Comparison of ENCODE assay signal across 2 cellular contexts in the genomic region with DNA sequence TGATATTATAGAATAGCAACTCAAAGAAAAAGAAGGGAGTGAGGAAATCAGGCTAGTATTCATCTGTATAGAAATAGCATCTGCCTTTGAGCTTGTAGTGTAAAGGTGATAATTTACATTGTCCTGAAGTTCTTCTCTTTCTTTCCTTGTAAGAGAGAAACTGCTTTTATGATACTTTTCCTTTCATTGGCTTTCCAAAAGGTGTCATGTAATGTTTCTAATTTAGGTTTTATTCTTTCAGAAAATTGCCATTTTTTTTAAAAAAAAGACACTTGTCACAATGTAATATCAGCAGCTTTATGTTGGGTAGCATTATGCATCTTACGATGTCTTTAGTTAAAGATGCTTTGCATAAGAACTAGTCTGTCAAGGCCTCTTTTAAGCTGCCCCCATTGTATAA.
TF ChIP-seq lines count a peak whose summit lies in the region.

No MANE protein-coding gene starts in this region.

TF ChIP-seq in GM23338, 12 proteins besides CTCF, POLR2A, EP300 and RAD21 (continued from another document):
- no peak for TF ChIP-seq EZH2phosphoT487 (IDR thresholded peaks at IDR 0.05; ENCODE audit: unreplicated experiment)
- TF ChIP-seq, protein P1, sequence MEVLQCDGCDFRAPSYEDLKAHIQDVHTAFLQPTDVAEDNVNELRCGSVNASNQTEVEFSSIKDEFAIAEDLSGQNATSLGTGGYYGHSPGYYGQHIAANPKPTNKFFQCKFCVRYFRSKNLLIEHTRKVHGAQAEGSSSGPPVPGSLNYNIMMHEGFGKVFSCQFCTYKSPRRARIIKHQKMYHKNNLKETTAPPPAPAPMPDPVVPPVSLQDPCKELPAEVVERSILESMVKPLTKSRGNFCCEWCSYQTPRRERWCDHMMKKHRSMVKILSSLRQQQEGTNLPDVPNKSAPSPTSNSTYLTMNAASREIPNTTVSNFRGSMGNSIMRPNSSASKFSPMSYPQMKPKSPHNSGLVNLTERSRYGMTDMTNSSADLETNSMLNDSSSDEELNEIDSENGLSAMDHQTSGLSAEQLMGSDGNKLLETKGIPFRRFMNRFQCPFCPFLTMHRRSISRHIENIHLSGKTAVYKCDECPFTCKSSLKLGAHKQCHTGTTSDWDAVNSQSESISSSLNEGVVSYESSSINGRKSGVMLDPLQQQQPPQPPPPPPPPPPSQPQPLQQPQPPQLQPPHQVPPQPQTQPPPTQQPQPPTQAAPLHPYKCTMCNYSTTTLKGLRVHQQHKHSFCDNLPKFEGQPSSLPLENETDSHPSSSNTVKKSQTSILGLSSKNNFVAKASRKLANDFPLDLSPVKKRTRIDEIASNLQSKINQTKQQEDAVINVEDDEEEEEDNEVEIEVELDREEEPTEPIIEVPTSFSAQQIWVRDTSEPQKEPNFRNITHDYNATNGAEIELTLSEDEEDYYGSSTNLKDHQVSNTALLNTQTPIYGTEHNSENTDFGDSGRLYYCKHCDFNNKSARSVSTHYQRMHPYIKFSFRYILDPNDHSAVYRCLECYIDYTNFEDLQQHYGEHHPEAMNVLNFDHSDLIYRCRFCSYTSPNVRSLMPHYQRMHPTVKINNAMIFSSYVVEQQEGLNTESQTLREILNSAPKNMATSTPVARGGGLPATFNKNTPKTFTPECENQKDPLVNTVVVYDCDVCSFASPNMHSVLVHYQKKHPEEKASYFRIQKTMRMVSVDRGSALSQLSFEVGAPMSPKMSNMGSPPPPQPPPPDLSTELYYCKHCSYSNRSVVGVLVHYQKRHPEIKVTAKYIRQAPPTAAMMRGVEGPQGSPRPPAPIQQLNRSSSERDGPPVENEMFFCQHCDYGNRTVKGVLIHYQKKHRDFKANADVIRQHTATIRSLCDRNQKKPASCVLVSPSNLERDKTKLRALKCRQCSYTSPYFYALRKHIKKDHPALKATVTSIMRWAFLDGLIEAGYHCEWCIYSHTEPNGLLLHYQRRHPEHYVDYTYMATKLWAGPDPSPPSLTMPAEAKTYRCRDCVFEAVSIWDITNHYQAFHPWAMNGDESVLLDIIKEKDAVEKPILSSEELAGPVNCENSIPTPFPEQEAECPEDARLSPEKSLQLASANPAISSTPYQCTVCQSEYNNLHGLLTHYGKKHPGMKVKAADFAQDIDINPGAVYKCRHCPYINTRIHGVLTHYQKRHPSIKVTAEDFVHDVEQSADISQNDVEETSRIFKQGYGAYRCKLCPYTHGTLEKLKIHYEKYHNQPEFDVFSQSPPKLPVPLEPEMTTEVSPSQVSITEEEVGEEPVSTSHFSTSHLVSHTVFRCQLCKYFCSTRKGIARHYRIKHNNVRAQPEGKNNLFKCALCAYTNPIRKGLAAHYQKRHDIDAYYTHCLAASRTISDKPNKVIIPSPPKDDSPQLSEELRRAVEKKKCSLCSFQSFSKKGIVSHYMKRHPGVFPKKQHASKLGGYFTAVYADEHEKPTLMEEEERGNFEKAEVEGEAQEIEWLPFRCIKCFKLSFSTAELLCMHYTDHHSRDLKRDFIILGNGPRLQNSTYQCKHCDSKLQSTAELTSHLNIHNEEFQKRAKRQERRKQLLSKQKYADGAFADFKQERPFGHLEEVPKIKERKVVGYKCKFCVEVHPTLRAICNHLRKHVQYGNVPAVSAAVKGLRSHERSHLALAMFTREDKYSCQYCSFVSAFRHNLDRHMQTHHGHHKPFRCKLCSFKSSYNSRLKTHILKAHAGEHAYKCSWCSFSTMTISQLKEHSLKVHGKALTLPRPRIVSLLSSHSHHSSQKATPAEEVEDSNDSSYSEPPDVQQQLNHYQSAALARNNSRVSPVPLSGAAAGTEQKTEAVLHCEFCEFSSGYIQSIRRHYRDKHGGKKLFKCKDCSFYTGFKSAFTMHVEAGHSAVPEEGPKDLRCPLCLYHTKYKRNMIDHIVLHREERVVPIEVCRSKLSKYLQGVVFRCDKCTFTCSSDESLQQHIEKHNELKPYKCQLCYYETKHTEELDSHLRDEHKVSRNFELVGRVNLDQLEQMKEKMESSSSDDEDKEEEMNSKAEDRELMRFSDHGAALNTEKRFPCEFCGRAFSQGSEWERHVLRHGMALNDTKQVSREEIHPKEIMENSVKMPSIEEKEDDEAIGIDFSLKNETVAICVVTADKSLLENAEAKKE (CRISPR knock-in tag; IDR thresholded peaks at IDR 0.05), result no peak
- TF ChIP-seq, protein P2, sequence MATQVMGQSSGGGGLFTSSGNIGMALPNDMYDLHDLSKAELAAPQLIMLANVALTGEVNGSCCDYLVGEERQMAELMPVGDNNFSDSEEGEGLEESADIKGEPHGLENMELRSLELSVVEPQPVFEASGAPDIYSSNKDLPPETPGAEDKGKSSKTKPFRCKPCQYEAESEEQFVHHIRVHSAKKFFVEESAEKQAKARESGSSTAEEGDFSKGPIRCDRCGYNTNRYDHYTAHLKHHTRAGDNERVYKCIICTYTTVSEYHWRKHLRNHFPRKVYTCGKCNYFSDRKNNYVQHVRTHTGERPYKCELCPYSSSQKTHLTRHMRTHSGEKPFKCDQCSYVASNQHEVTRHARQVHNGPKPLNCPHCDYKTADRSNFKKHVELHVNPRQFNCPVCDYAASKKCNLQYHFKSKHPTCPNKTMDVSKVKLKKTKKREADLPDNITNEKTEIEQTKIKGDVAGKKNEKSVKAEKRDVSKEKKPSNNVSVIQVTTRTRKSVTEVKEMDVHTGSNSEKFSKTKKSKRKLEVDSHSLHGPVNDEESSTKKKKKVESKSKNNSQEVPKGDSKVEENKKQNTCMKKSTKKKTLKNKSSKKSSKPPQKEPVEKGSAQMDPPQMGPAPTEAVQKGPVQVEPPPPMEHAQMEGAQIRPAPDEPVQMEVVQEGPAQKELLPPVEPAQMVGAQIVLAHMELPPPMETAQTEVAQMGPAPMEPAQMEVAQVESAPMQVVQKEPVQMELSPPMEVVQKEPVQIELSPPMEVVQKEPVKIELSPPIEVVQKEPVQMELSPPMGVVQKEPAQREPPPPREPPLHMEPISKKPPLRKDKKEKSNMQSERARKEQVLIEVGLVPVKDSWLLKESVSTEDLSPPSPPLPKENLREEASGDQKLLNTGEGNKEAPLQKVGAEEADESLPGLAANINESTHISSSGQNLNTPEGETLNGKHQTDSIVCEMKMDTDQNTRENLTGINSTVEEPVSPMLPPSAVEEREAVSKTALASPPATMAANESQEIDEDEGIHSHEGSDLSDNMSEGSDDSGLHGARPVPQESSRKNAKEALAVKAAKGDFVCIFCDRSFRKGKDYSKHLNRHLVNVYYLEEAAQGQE (IDR thresholded peaks at IDR 0.05; ENCODE audit: unreplicated experiment), result no peak
- TF ChIP-seq CREB1 (CRISPR knock-in tag; IDR thresholded peaks at IDR 0.05; ENCODE audit: low read depth), result no peak
- no peak for TF ChIP-seq ZNF331 (CRISPR knock-in tag; IDR thresholded peaks at IDR 0.05; ENCODE audit: low read depth)
- TF ChIP-seq JUNB (IDR thresholded peaks at IDR 0.05; ENCODE audit: unreplicated experiment), result no peak
- TF ChIP-seq, protein P3, sequence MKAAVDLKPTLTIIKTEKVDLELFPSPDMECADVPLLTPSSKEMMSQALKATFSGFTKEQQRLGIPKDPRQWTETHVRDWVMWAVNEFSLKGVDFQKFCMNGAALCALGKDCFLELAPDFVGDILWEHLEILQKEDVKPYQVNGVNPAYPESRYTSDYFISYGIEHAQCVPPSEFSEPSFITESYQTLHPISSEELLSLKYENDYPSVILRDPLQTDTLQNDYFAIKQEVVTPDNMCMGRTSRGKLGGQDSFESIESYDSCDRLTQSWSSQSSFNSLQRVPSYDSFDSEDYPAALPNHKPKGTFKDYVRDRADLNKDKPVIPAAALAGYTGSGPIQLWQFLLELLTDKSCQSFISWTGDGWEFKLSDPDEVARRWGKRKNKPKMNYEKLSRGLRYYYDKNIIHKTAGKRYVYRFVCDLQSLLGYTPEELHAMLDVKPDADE (IDR thresholded peaks at IDR 0.05), result no peak

TF ChIP-seq in HCT116, 20 proteins besides CTCF, POLR2A, EP300 and RAD21 (continued from another document):
- TF ChIP-seq SP1 (IDR thresholded peaks at IDR 0.05; ENCODE audit: low read depth) (no peak), SRF (IDR thresholded peaks at IDR 0.05; ENCODE audit: low read depth) (no peak), FOSL1 (IDR thresholded peaks at IDR 0.05; ENCODE audit: low read depth) (no peak), POLR2AphosphoS5 (IDR thresholded peaks at IDR 0.05; ENCODE audit: low read depth, low read length) (no peak), SIN3A (IDR thresholded peaks at IDR 0.05; ENCODE audit: low read depth) (no peak), JUND (IDR thresholded peaks at IDR 0.05) (no peak)
- TF ChIP-seq, protein P4, sequence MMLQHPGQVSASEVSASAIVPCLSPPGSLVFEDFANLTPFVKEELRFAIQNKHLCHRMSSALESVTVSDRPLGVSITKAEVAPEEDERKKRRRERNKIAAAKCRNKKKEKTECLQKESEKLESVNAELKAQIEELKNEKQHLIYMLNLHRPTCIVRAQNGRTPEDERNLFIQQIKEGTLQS (IDR thresholded peaks at IDR 0.05), result no peak
